9 cellular contexts compared by ENCODE assay signal in genomic region chr17:73340093-73340596, GRCh38. TPM values are rescaled to one million over a fixed set of nuclear protein-coding genes. Genes with fewer than 3 reads are reported as not detected.
DNase-seq lines count a peak whose midpoint lies in the region; ATAC-seq and TF ChIP-seq lines count a peak whose summit lies in the region.
"Had no signal": no experiment of that assay in that cellular context is flagged by ENCODE, and none has a peak within 500 bp of the region (broad histone marks: within the 10 kb centered on the region; RNA-seq: fewer than 3 reads in every experiment).

No MANE protein-coding gene starts in this region.

- no peak overlapping the region for H3K9ac ChIP-seq in colonic mucosa (ENCODE audit: low read depth in 2 of 2, low read length in 2 of 2)

- H3K27ac ChIP-seq in colonic mucosa = peak overlapping the region; percentile 23

- H3K9me3 ChIP-seq in colonic mucosa = no peaks in the 10 kb centered on the region

- CTCF ChIA-PET in Calu3 (lab: Charles Lee) = interaction anchor here (0.7 to 2.8 kb wide), 5 partner anchors 28 to 53 kb away, joined by 4 to 24 read pairs (median 6); partner anchors contain the start of gene CDC42EP4

- no peaks in the 10 kb centered on the region for H3K27me3 Mint-ChIP-seq in Calu3 (ENCODE audit: unreplicated experiment)
- H3K27me3 Mint-ChIP-seq: activated naive CD8-positive, alpha-beta T cell had no signal

- H3K27me3 ChIP-seq in colonic mucosa = no peaks in the 10 kb centered on the region

- no peaks in the 10 kb centered on the region for H3K36me3 ChIP-seq in colonic mucosa

- peaks cover 6% of the 10 kb centered on the region for H3K4me1 ChIP-seq in colonic mucosa

- no peak overlapping the region for H3K4me3 ChIP-seq in colonic mucosa

- peaks cover 21% of the 10 kb centered on the region for H3K36me3 Mint-ChIP-seq in Calu3 (ENCODE audit: insufficient read depth, unreplicated experiment)
- H3K36me3 Mint-ChIP-seq: activated naive CD8-positive, alpha-beta T cell had no signal

- H3K27ac Mint-ChIP-seq in Calu3 (ENCODE audit: unreplicated experiment) = peak overlapping the region; percentile 98
- H3K27ac Mint-ChIP-seq: activated naive CD8-positive, alpha-beta T cell had no signal

- intact Hi-C loops in Calu3 (cut with micrococcal nuclease; ENCODE audit: unreplicated experiment) = loop anchor here (1.0 to 2.0 kb wide), 2 partner anchors 29 to 47 kb away; no protein-coding TSS in a partner anchor
- intact Hi-C loops in colonic mucosa (cut with DNase I) = no loop called here

- DNase-seq in Calu3 (peak; percentile 77), NCI-H524 (lab: John Stamatoyannopoulos, UW) (peak; percentile 14 to 33), colonic mucosa (no peak), omental fat pad (ENCODE audit: low spot score) (peak; percentile 62), DMS153 treated with DMSO at 0.1 percent for 48 hours (lab: John Stamatoyannopoulos, UW; ENCODE audit: unreplicated experiment) (no peak), NCI-H1092 (lab: John Stamatoyannopoulos, UW) (no peak), DMS153 (lab: John Stamatoyannopoulos, UW) (no peak)

- peak overlapping the region; percentile 55 for H3K4me3 Mint-ChIP-seq in Calu3 (ENCODE audit: low read depth, unreplicated experiment)
- H3K4me3 Mint-ChIP-seq: activated naive CD8-positive, alpha-beta T cell had no signal

- H3K9me3 Mint-ChIP-seq in Calu3 (ENCODE audit: low read depth, unreplicated experiment) = no peaks in the 10 kb centered on the region

- peaks cover 32% of the 10 kb centered on the region for H3K4me1 Mint-ChIP-seq in Calu3 (ENCODE audit: low read depth, unreplicated experiment)

- TF ChIP-seq CTCF in Calu3 (IDR thresholded peaks at IDR 0.05; ENCODE audit: unreplicated experiment) (peak; percentile 23), colonic mucosa (IDR thresholded peaks at IDR 0.05) (no peak), omental fat pad (IDR thresholded peaks at IDR 0.05) (no peak)

- no TSS peak for BruUV-seq in Calu3 (replicated peaks; lab: Mats Ljungman, UMichigan)

- ATAC-seq in omental fat pad (ENCODE audit: low FRiP score) (peak; percentile 82), GM19467 (IDR thresholded peaks at IDR 0.05; ENCODE audit: unreplicated experiment) (no peak)

RNA-seq across cellular contexts. Expression of gene CDC42EP4, which starts 28.3 kb away (rescaled TPM):
- total RNA-seq in Calu3 (2022) (50.2 and 60.1 TPM in 2 replicates), colonic mucosa (10 to 100 TPM; 52.8 to 65.3 TPM), omental fat pad (100 to 1,000 TPM; 137 to 224 (median 181) TPM)

Comparison
In these comparisons a context has a peak if more than half of its experiments do, and no peak if none do; other contexts are left out.
1. DNase-seq: peak in Calu3 (single experiment), NCI-H524 (2 of 2) and omental fat pad (single experiment); none in colonic mucosa (single experiment), DMS153 treated with DMSO at 0.1 percent for 48 hours (single experiment), NCI-H1092 (single experiment) and DMS153 (single experiment).